ENCODE assay signal across 28 cellular contexts in genomic region chr4:121934635-121935034, GRCh38. TPM values are rescaled to one million over a fixed set of nuclear protein-coding genes. Genes with fewer than 3 reads are reported as not detected.
"Had no signal": no experiment of that assay in that cellular context is flagged by ENCODE, and none has a peak within 500 bp of the region (broad histone marks: within the 10 kb centered on the region; RNA-seq: fewer than 3 reads in every experiment).

No MANE protein-coding gene starts in this region.

- H3K9me3 Mint-ChIP-seq: nephron; neural progenitor cell; stimulated activated effector memory CD8-positive, alpha-beta T cell treated with anti-CD3 and anti-CD28 coated beads, Interleukin-12 subunit alpha, Interleukin-12 subunit beta, amount 100 ng/mL, for 72 hours; stimulated activated naive CD8-positive, alpha-beta T cell treated with anti-CD3 and anti-CD28 coated beads, Interleukin-15, Interleukin-2, amounts not matched to agents 100 ng/mL and 50 ng/mL, for 24 hours had no signal

- H3K4me3 Mint-ChIP-seq: nephron; neural progenitor cell; stimulated activated effector memory CD8-positive, alpha-beta T cell treated with anti-CD3 and anti-CD28 coated beads, Interleukin-12 subunit alpha, Interleukin-12 subunit beta, amount 100 ng/mL, for 72 hours; stimulated activated naive B cell treated with anti-CD40 and anti-IgM and Interleukin-4, amounts not matched to agents 10 μg/mL and 1 μg/mL and 100 μg/mL, for 72 hours; stimulated activated naive CD8-positive, alpha-beta T cell treated with anti-CD3 and anti-CD28 coated beads, Interleukin-15, Interleukin-2, amounts not matched to agents 100 ng/mL and 50 ng/mL, for 24 hours had no signal

- H3K9ac ChIP-seq: neural progenitor cell, parathyroid adenoma had no signal

- H3K4me3 ChIP-seq: neural progenitor cell, ovary, psoas muscle, right lobe of liver, sigmoid colon, stomach, thoracic aorta, thyroid gland, tibial nerve, upper lobe of left lung, vagina had no signal

- H3K9me3 ChIP-seq: ovary, psoas muscle, right lobe of liver, sigmoid colon, stomach, thoracic aorta, thyroid gland, tibial nerve, upper lobe of left lung, vagina had no signal

- H3K4me1 Mint-ChIP-seq: nephron; neural progenitor cell; stimulated activated naive B cell treated with anti-CD40 and anti-IgM and Interleukin-4, amounts not matched to agents 10 μg/mL and 1 μg/mL and 100 μg/mL, for 72 hours had no signal

- H3K4me2 ChIP-seq: neural progenitor cell had no signal

- H3K4me1 ChIP-seq: neural progenitor cell, parathyroid adenoma, psoas muscle, right lobe of liver, sigmoid colon, stomach, thyroid gland, tibial nerve, upper lobe of left lung, vagina had no signal

- H3K79me2 ChIP-seq: parathyroid adenoma had no signal

- H3K27ac ChIP-seq: neural progenitor cell, ovary, parathyroid adenoma, psoas muscle, right lobe of liver, sigmoid colon, stomach, thoracic aorta, thyroid gland, tibial nerve, upper lobe of left lung, vagina had no signal

- DNase-seq: occipital lobe; ovary; posterior cingulate gyrus; psoas muscle; right cardiac atrium; right lobe of liver; sigmoid colon; small intestine; stimulated activated CD4-positive, alpha-beta T cell treated with anti-CD3 and anti-CD28 coated beads, Interleukin-15, amount 100 ng/mL, for 24 hours; stimulated activated CD4-positive, alpha-beta T cell treated with anti-CD3 and anti-CD28 coated beads, Interleukin-2, amount 100 ng/mL, for 24 hours; stimulated activated CD4-positive, alpha-beta T cell treated with anti-CD3 and anti-CD28 coated beads, Interleukin-2, amount 100 ng/mL, for 48 hours; stimulated activated CD4-positive, alpha-beta T cell treated with anti-CD3 and anti-CD28 coated beads, Interleukin-4, amount 100 ng/mL, for 24 hours; stimulated activated naive B cell treated with anti-CD40 and anti-IgM and Interleukin-4, amounts not matched to agents 10 μg/mL and 1 μg/mL and 100 μg/mL, for 72 hours; stimulated activated naive CD4-positive, alpha-beta T cell treated with Interleukin-2 at 50 U/mL for 16 hours; stomach; thyroid gland; trophoblast cell; upper lobe of left lung had no signal

- H3K27me3 ChIP-seq: neural progenitor cell, ovary, right lobe of liver, sigmoid colon, thyroid gland, tibial nerve, upper lobe of left lung, vagina had no signal

- H3K36me3 ChIP-seq: neural progenitor cell, ovary, right lobe of liver, sigmoid colon, stomach, thoracic aorta, thyroid gland, tibial nerve, upper lobe of left lung, vagina had no signal

- H3K36me3 Mint-ChIP-seq: stimulated activated effector memory CD8-positive, alpha-beta T cell treated with anti-CD3 and anti-CD28 coated beads, Interleukin-12 subunit alpha, Interleukin-12 subunit beta, amount 100 ng/mL, for 72 hours; stimulated activated naive B cell treated with anti-CD40 and anti-IgM and Interleukin-4, amounts not matched to agents 10 μg/mL and 1 μg/mL and 100 μg/mL, for 72 hours had no signal

- H2AFZ ChIP-seq: neural progenitor cell, parathyroid adenoma had no signal

- H3K27ac Mint-ChIP-seq: nephron; neural progenitor cell; progenitor cell of endocrine pancreas; stimulated activated effector memory CD8-positive, alpha-beta T cell treated with anti-CD3 and anti-CD28 coated beads, Interleukin-12 subunit alpha, Interleukin-12 subunit beta, amount 100 ng/mL, for 72 hours; stimulated activated naive B cell treated with anti-CD40 and anti-IgM and Interleukin-4, amounts not matched to agents 10 μg/mL and 1 μg/mL and 100 μg/mL, for 72 hours; stimulated activated naive CD8-positive, alpha-beta T cell treated with anti-CD3 and anti-CD28 coated beads, Interleukin-15, Interleukin-2, amounts not matched to agents 100 ng/mL and 50 ng/mL, for 24 hours had no signal

- ATAC-seq: psoas muscle; right cardiac atrium; right lobe of liver; stimulated activated effector memory CD8-positive, alpha-beta T cell treated with anti-CD3 and anti-CD28 coated beads, Interleukin-12 subunit alpha, Interleukin-12 subunit beta, amount 100 ng/mL, for 72 hours; stimulated activated naive B cell treated with anti-CD40 and anti-IgM and Interleukin-4, amounts not matched to agents 10 μg/mL and 1 μg/mL and 100 μg/mL, for 72 hours had no signal

RNA-seq across cellular contexts. Expression of gene TRPC3, which starts 17.2 kb away (rescaled TPM):
- total RNA-seq: renal cortical epithelial cell had no signal
